In genomic region chr14:74301594-74302159, GRCh38 we compare ENCODE assay signal across 9 cellular contexts. TPM values are rescaled to one million over a fixed set of nuclear protein-coding genes. Genes with fewer than 3 reads are reported as not detected.
DNase-seq lines count a peak whose midpoint lies in the region; ATAC-seq, FAIRE-seq and TF ChIP-seq lines count a peak whose summit lies in the region.
"Had no signal": no experiment of that assay in that cellular context is flagged by ENCODE, and none has a peak within 500 bp of the region (broad histone marks: within the 10 kb centered on the region; RNA-seq: fewer than 3 reads in every experiment).

No MANE protein-coding gene starts in this region.

- POLR2A ChIA-PET in CD4-positive, alpha-beta T cell (lab: Charles Lee), result no interaction called here
- POLR2A ChIA-PET in Panc1 (lab: Charles Lee), result no interaction called here

- no peaks in the 10 kb centered on the region for H3K27me3 ChIP-seq in CD4-positive, alpha-beta T cell (ENCODE audit: control insufficient read depth, insufficient read depth, low read length)
- H3K27me3 ChIP-seq in Panc1 (ENCODE audit: control insufficient read depth, insufficient read depth, low read length) (no peaks in the 10 kb centered on the region), neutrophil (no peaks in the 10 kb centered on the region)

- peak overlapping the region; percentile 87 for H3K27ac Mint-ChIP-seq in CD4-positive, alpha-beta T cell
- peak overlapping the region; percentile 92 for H3K27ac Mint-ChIP-seq in endothelial cell (ENCODE audit: unreplicated experiment)

- TF ChIP-seq CTCF in CD4-positive, alpha-beta T cell (IDR thresholded peaks at IDR 0.05), result no peak
- TF ChIP-seq CTCF in Panc1 (IDR thresholded peaks at IDR 0.05), result peak; percentile 13; the same call in 1 of the 2 replicates
- no peak for TF ChIP-seq CTCF in endothelial cell (IDR thresholded peaks at IDR 0.05; ENCODE audit: unreplicated experiment)
- no peak for TF ChIP-seq CTCF in neutrophil (IDR thresholded peaks at IDR 0.05)

- in situ Hi-C loops in Panc1 (cut with HindIII; ENCODE audit: low pct_unique_long_range_greater_than_20kb, low sequenced_read_pairs), result no loop called here

- peaks cover 3% of the 10 kb centered on the region; the same call in 1 of the 2 replicates for H3K36me3 ChIP-seq in Panc1 (ENCODE audit: control insufficient read depth, insufficient read depth, low read length)
- peaks cover 29% of the 10 kb centered on the region for H3K36me3 ChIP-seq in neutrophil

- FAIRE-seq in GM12891 (lab: Jason Lieb, UNC), result no peak

- TF ChIP-seq POLR2A in GM12891 (IDR thresholded peaks at IDR 0.05; ENCODE audit: low read depth, low read length), result no peak

- H3K4me1 ChIP-seq in Panc1 (ENCODE audit: control insufficient read depth, insufficient read depth, low read length) (no peaks in the 10 kb centered on the region), neutrophil (ENCODE audit: control insufficient read depth in 1 of 2, insufficient read depth in 1 of 2, low read depth in 1 of 2, low read length in 1 of 2) (peaks cover 9 to 14% of the 10 kb centered on the region in 2 experiments)

- intact Hi-C loops in CD4-positive, alpha-beta T cell (cut with DNase I, micrococcal nuclease), result loop anchor here in 1 of 2 experiments (2.0 to 5.0 kb wide), 3 partner anchors 191 to 461 kb away; partner anchors contain the start of genes AREL1, FCF1, ISCA2 and NPC2
- intact Hi-C loops in Panc1 (cut with micrococcal nuclease; ENCODE audit: unreplicated experiment), result no loop called here

- H3K4me3 Mint-ChIP-seq in CD4-positive, alpha-beta T cell, result peak overlapping the region; percentile 97
- peak overlapping the region; percentile 98 for H3K4me3 Mint-ChIP-seq in endothelial cell (ENCODE audit: unreplicated experiment)

- DNase-seq in CD4-positive, alpha-beta T cell, result no peak
- DNase-seq in Panc1 (ENCODE audit: low read depth, low spot score), result no peak
- no peak for DNase-seq in endothelial cell (ENCODE audit: low spot score)
- DNase-seq in NCI-H748 treated with DMSO at 0.1 percent for 48 hours (lab: John Stamatoyannopoulos, UW), result no peak
- no peak for DNase-seq in SW 1271 (lab: John Stamatoyannopoulos, UW)
- DNase-seq in GM12891 (ENCODE audit: insufficient read length, low spot score), result no peak

- no peaks in the 10 kb centered on the region for H3K9me3 ChIP-seq in CD4-positive, alpha-beta T cell (ENCODE audit: control insufficient read depth, low read length)
- no peaks in the 10 kb centered on the region for H3K9me3 ChIP-seq in Panc1 (ENCODE audit: control insufficient read depth, insufficient read depth, low read depth, low read length)
- H3K9me3 ChIP-seq in neutrophil, result no peaks in the 10 kb centered on the region

- H3K4me3 ChIP-seq in Panc1 (ENCODE audit: low read depth in 2 of 2, low read length in 2 of 2), result peak overlapping the region; percentile 75 to 83
- peak overlapping the region; percentile 64 to 79 for H3K4me3 ChIP-seq in neutrophil (ENCODE audit: low read depth in 1 of 2, low read length in 1 of 2)

- peaks cover 35% of the 10 kb centered on the region for H3K4me1 Mint-ChIP-seq in CD4-positive, alpha-beta T cell (ENCODE audit: low read depth)
- peaks cover 38% of the 10 kb centered on the region for H3K4me1 Mint-ChIP-seq in endothelial cell (ENCODE audit: unreplicated experiment)

- H3K27me3 Mint-ChIP-seq in CD4-positive, alpha-beta T cell, result no peaks in the 10 kb centered on the region
- H3K27me3 Mint-ChIP-seq in endothelial cell (ENCODE audit: unreplicated experiment), result peaks cover 11% of the 10 kb centered on the region

- TSS peak; percentile 85 for BruUV-seq in Panc1 (replicated peaks; lab: Mats Ljungman, UMichigan)

- H3K27ac ChIP-seq in CD4-positive, alpha-beta T cell (ENCODE audit: low read depth, low read length), result no peak overlapping the region
- H3K27ac ChIP-seq in Panc1 (ENCODE audit: low read length) (peak overlapping the region; percentile 84), neutrophil (peak overlapping the region; percentile 70)

- H3K9me3 Mint-ChIP-seq in CD4-positive, alpha-beta T cell, result no peaks in the 10 kb centered on the region
- no peaks in the 10 kb centered on the region for H3K9me3 Mint-ChIP-seq in endothelial cell (ENCODE audit: unreplicated experiment)

- peaks cover 36% of the 10 kb centered on the region for H3K36me3 Mint-ChIP-seq in CD4-positive, alpha-beta T cell (ENCODE audit: low read depth)
- peaks cover 25% of the 10 kb centered on the region for H3K36me3 Mint-ChIP-seq in endothelial cell (ENCODE audit: low read depth, unreplicated experiment)

- CTCF ChIA-PET in CD4-positive, alpha-beta T cell (lab: Charles Lee), result interaction anchor here (0.6 kb wide), 1 partner anchor 11 kb away, joined by 3 read pairs; no protein-coding TSS in a partner anchor
- CTCF ChIA-PET in Panc1 (lab: Charles Lee), result interaction anchor here (0.7 kb wide), 1 partner anchor 8 kb away, joined by 3 read pairs; no protein-coding TSS in a partner anchor

- no peak for ATAC-seq in CD4-positive, alpha-beta T cell (ENCODE audit: poor library complexity)
- ATAC-seq in Panc1 (no peak), GM21619 (IDR thresholded peaks at IDR 0.05; ENCODE audit: unreplicated experiment) (no peak)

TF ChIP-seq in GM12891, 5 proteins besides CTCF, POLR2A, EP300 and RAD21:
- no peak for TF ChIP-seq SPI1 (IDR thresholded peaks at IDR 0.05; ENCODE audit: low read depth, low read length)
- no peak for TF ChIP-seq TAF1 (IDR thresholded peaks at IDR 0.05; ENCODE audit: low read depth, low read length)
- no peak for TF ChIP-seq PAX5 (IDR thresholded peaks at IDR 0.05; ENCODE audit: insufficient read depth, low read length, severe bottlenecking)

RNA-seq across cellular contexts. Expression of gene ABCD4, which starts 1.1 kb away (rescaled TPM):
- 10 to 100 TPM; 59.6 to 63.0 TPM for total RNA-seq in CD4-positive, alpha-beta T cell
- total RNA-seq in Panc1 (2021; ENCODE audit: unreplicated experiment), result 24.4 TPM
- 27.6 TPM for polyA plus RNA-seq in Panc1 (2012; ENCODE audit: insufficient read length)
- total RNA-seq in endothelial cell (ENCODE audit: unreplicated experiment), result 151 TPM
- polyA plus RNA-seq in GM12891 (2012; ENCODE audit: low read depth, missing spikeins), result 16.7 TPM

RNA-seq across cellular contexts. Expression of gene VRTN, which starts 46.6 kb away (rescaled TPM):
- not detected for total RNA-seq in CD4-positive, alpha-beta T cell
- not detected for total RNA-seq in Panc1 (2021; ENCODE audit: unreplicated experiment)
- polyA plus RNA-seq in Panc1 (2012; ENCODE audit: insufficient read length), result not detected
- 4.3 TPM for total RNA-seq in endothelial cell (ENCODE audit: unreplicated experiment)
- not detected for polyA plus RNA-seq in GM12891 (2012; ENCODE audit: low read depth, missing spikeins)
- total RNA-seq: renal cortical epithelial cell had no signal
